In the genomic region with DNA sequence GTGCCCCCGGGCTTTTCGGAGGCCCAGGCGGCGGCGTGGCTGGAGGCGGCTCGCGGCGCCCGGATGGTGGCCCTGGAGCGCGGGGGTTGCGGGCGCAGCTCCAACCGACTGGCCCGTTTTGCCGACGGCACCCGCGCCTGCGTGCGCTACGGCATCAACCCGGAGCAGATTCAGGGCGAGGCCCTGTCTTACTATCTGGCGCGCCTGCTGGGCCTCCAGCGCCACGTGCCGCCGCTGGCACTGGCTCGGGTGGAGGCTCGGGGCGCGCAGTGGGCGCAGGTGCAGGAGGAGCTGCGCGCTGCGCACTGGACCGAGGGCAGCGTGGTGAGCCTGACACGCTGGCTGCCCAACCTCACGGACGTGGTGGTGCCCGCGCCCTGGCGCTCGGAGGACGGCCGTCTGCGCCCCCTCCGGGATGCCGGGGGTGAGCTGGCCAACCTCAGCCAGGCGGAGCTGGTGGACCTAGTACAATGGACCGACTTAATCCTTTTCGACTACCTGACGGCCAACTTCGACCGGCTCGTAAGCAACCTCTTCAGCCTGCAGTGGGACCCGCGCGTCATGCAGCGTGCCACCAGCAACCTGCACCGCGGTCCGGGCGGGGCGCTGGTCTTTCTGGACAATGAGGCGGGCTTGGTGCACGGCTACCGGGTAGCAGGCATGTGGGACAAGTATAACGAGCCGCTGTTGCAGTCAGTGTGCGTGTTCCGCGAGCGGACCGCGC, we compare ENCODE assay signal across 8 cellular contexts. TPM values are rescaled to one million over a fixed set of nuclear protein-coding genes. Genes with fewer than 3 reads are reported as not detected.
DNase-seq lines count a peak whose midpoint lies in the region; ATAC-seq and TF ChIP-seq lines count a peak whose summit lies in the region.

No MANE protein-coding gene starts in this region.

- no peaks in the 10 kb centered on the region for H3K36me3 Mint-ChIP-seq in activated naive CD8-positive, alpha-beta T cell treated with anti-CD3 and anti-CD28 coated beads for 36 hours

- no peak overlapping the region for H3K27ac Mint-ChIP-seq in activated naive CD8-positive, alpha-beta T cell treated with anti-CD3 and anti-CD28 coated beads for 36 hours

- peaks cover 8% of the 10 kb centered on the region; the same call in 1 of the 2 replicates for H3K4me1 ChIP-seq in HAP-1
- H3K4me1 ChIP-seq in psoas muscle, result no peaks in the 10 kb centered on the region

- H3K4me3 Mint-ChIP-seq in activated naive CD8-positive, alpha-beta T cell treated with anti-CD3 and anti-CD28 coated beads for 36 hours, result peak overlapping the region; percentile 66

- peak; percentile 31 to 33 for ATAC-seq in activated CD4-positive, CD25-positive, alpha-beta regulatory T cell treated with anti-CD3 and anti-CD28 coated beads, Interleukin-2, amount 50 U/mL, for 24 hours
- ATAC-seq in left cardiac atrium (peak; percentile 3 to 41), psoas muscle (peak; percentile 38 to 64 (median 62))

- in situ Hi-C loops in HAP-1 (cut with MboI; ENCODE audit: low sequenced_read_pairs), result loop anchor here (25.0 kb wide), 1 partner anchor 843 kb away; no protein-coding TSS in a partner anchor

- H3K9me3 ChIP-seq in HAP-1 (no peaks in the 10 kb centered on the region), psoas muscle (no peaks in the 10 kb centered on the region)

- H3K27me3 ChIP-seq in HAP-1 (ENCODE audit: low read depth) (peaks cover under 1% of the 10 kb centered on the region; the same call in 1 of the 2 replicates), psoas muscle (ENCODE audit: insufficient read depth in 3 of 3, low read length in 2 of 3) (peaks cover 0 to 17% (median 0%) of the 10 kb centered on the region in 3 donors)

- no peaks in the 10 kb centered on the region for H3K9me3 Mint-ChIP-seq in activated naive CD8-positive, alpha-beta T cell treated with anti-CD3 and anti-CD28 coated beads for 36 hours

- WGBS in psoas muscle, 3 donors, result 0 to 1% (median 0%) methylated on average over 56 to 80 of the region's 80 CpGs

- peak overlapping the region; percentile 45 for H3K4me3 ChIP-seq in HAP-1
- peak overlapping the region; percentile 74 for H3K4me3 ChIP-seq in psoas muscle

- no peak for DNase-seq in activated CD4-positive, CD25-positive, alpha-beta regulatory T cell treated with anti-CD3 and anti-CD28 coated beads, Interleukin-2, amount 50 U/mL, for 72 hours
- DNase-seq in HAP-1 (ENCODE audit: low spot score in 2 of 2) (peak; percentile 21 to 62), NCI-H146 (lab: John Stamatoyannopoulos, UW) (peak; percentile 80), left cardiac atrium (peak; percentile 49), psoas muscle (peak; percentile 53 to 59), epidermal melanocyte (ENCODE audit: insufficient read length, low spot score) (no peak)
- peak; percentile 53 for DNase-seq in activated naive CD8-positive, alpha-beta T cell treated with anti-CD3 and anti-CD28 coated beads for 36 hours

- no peak for TF ChIP-seq CTCF in psoas muscle (IDR thresholded peaks at IDR 0.05)

- no peak overlapping the region for H3K27ac ChIP-seq in psoas muscle

- peaks cover 74% of the 10 kb centered on the region for H3K27me3 Mint-ChIP-seq in activated naive CD8-positive, alpha-beta T cell treated with anti-CD3 and anti-CD28 coated beads for 36 hours

- H3K4me1 Mint-ChIP-seq in activated naive CD8-positive, alpha-beta T cell treated with anti-CD3 and anti-CD28 coated beads for 36 hours, result peaks cover 7% of the 10 kb centered on the region

- H3K36me3 ChIP-seq in HAP-1 (replicated peaks) (no peaks in the 10 kb centered on the region), psoas muscle (ENCODE audit: insufficient read depth in 1 of 2, low read depth in 1 of 2) (no peaks in the 10 kb centered on the region)

- intact Hi-C loops in left cardiac atrium (cut with DNase I) (loop anchor here (5.0 to 10.0 kb wide), 3 partner anchors 203 to 636 kb away; no protein-coding TSS in a partner anchor), psoas muscle (cut with DNase I) (loop anchor here (2.0 to 10.0 kb wide), 8 partner anchors 44 to 873 kb away; a partner anchor contains a TSS)

RNA-seq across cellular contexts. Expression of a gene that starts 0.9 kb away (rescaled TPM):
- total RNA-seq in activated naive CD8-positive, alpha-beta T cell treated with anti-CD3 and anti-CD28 coated beads for 36 hours, result 1 to 10 TPM; 2.5 to 3.8 TPM
- total RNA-seq in left cardiac atrium (1 to 10 TPM; 1.1 to 9.4 TPM), psoas muscle (1 to 10 TPM in 3 of 4 donors, under 1 TPM in 1; 0.75 to 4.0 (median 3.1) TPM)
- polyA plus RNA-seq in psoas muscle, result 1 to 10 TPM in 1 of 3 donors, under 1 TPM in 2; 0.60 to 8.0 (median 0.96) TPM

RNA-seq across cellular contexts. Expression of a gene that starts 43.4 kb away (rescaled TPM):
- total RNA-seq in activated naive CD8-positive, alpha-beta T cell treated with anti-CD3 and anti-CD28 coated beads for 36 hours, result 10 to 100 TPM; 40.9 to 41.1 TPM
- total RNA-seq in left cardiac atrium (10 to 100 TPM; 35.0 to 46.0 TPM), psoas muscle (10 to 100 TPM; 34.0 to 46.8 (median 41.9) TPM)
- polyA plus RNA-seq in psoas muscle, result 10 to 100 TPM in 2 of 3 donors, 1 to 10 TPM in 1; 6.8 to 32.2 (median 32.0) TPM

Comparison
In these comparisons a context has a peak if more than half of its experiments do, and no peak if none do; other contexts are left out.
1. DNase-seq: peak in HAP-1 (2 of 2), NCI-H146 (single experiment), activated naive CD8-positive, alpha-beta T cell treated with anti-CD3 and anti-CD28 coated beads for 36 hours (single experiment), left cardiac atrium (single experiment) and psoas muscle (2 of 2); none in activated CD4-positive, CD25-positive, alpha-beta regulatory T cell treated with anti-CD3 and anti-CD28 coated beads, Interleukin-2, amount 50 U/mL, for 72 hours (single experiment) and epidermal melanocyte (single experiment).
2. Peak in every context shown above with its lines, with median percentiles within 50 percentile points of each other: ATAC-seq.